Comparison of ENCODE assay signal across 11 cellular contexts in genomic region chr9:14221558-14221957, GRCh38.
DNase-seq lines count a peak whose midpoint lies in the region; ATAC-seq and TF ChIP-seq lines count a peak whose summit lies in the region.
"Had no signal": no experiment of that assay in that cellular context is flagged by ENCODE, and none has a peak within 500 bp of the region (broad histone marks: within the 10 kb centered on the region; RNA-seq: fewer than 3 reads in every experiment).

No MANE protein-coding gene starts in this region.

- H3K27ac ChIP-seq in thoracic aorta: peak overlapping the region; percentile 36

- in situ Hi-C loops in astrocyte of the spinal cord (cut with HindIII; ENCODE audit: low sequenced_read_pairs): no loop called here

- H3K36me3 ChIP-seq in thoracic aorta: no peaks in the 10 kb centered on the region

- peak; percentile 90 for DNase-seq in HT1080 (ENCODE audit: low read depth)
- peak; percentile 78 for DNase-seq in astrocyte of the spinal cord (ENCODE audit: low read depth, low spot score)
- peak; percentile 65 for DNase-seq in iris pigment epithelial cell (ENCODE audit: low read depth)
- DNase-seq in thoracic aorta (ENCODE audit: low spot score): no peak
- DNase-seq in posterior vena cava (ENCODE audit: low spot score): no peak
- DNase-seq: NCI-H1930; stimulated activated naive CD4-positive, alpha-beta T cell had no signal

- no peak overlapping the region for H3K4me3 ChIP-seq in astrocyte of the spinal cord (ENCODE audit: low read depth, low read length)
- H3K4me3 ChIP-seq in thoracic aorta: no peak overlapping the region
- H3K4me3 ChIP-seq: GM12878 had no signal

- no peak for TF ChIP-seq CTCF in astrocyte of the spinal cord (IDR thresholded peaks at IDR 0.05; ENCODE audit: low read depth, low read length)
- TF ChIP-seq CTCF in thoracic aorta (IDR thresholded peaks at IDR 0.05): no peak

- peak; percentile 77 for ATAC-seq in thoracic aorta (ENCODE audit: insufficient number of reproducible peaks, low FRiP score, low read depth)
- ATAC-seq in GM21786 (IDR thresholded peaks at IDR 0.05; ENCODE audit: unreplicated experiment): no peak
- ATAC-seq in HG02798 (IDR thresholded peaks at IDR 0.05; ENCODE audit: poor library complexity, unreplicated experiment): no peak
- ATAC-seq in HG03039 (IDR thresholded peaks at IDR 0.05; ENCODE audit: unreplicated experiment): no peak
- ATAC-seq: GM12878 had no signal

- intact Hi-C loops in posterior vena cava (cut with DNase I): no loop called here

- H3K4me1 ChIP-seq in thoracic aorta (ENCODE audit: control insufficient read depth in 1 of 2, low read depth in 2 of 2): peaks cover 27 to 58% of the 10 kb centered on the region in 2 donors

- H3K27me3 ChIP-seq in thoracic aorta (replicated peaks; ENCODE audit: insufficient read depth): no peaks in the 10 kb centered on the region

- H3K9me3 ChIP-seq in thoracic aorta: no peaks in the 10 kb centered on the region

Comparison
In these comparisons a context has a peak if more than half of its experiments do, and no peak if none do; other contexts are left out.
1. DNase-seq: peak in HT1080 (single experiment), astrocyte of the spinal cord (single experiment) and iris pigment epithelial cell (single experiment); none in thoracic aorta (single experiment) and posterior vena cava (single experiment).